15 cellular contexts compared by ENCODE assay signal in the genomic region with DNA sequence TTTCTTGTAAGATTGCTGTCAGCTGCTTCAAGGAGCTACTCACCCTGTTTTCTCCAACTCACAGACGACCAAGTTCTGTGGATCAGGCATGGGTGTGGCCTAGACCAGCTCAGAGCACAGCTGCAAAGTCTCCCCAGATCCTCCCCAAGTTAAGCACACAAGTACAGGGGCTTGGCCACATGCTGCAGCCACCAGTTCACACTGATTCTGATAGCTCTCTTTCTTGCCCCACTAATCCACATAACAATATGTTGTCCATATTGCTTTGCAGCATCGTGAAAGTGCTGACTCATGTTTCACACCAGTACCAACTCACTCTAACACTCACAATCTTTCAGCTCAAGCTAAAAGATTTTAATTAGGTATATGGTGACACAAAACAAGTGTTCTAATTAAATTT.
DNase-seq lines count a peak whose midpoint lies in the region; ATAC-seq lines count a peak whose summit lies in the region.
"Had no signal": no experiment of that assay in that cellular context is flagged by ENCODE, and none has a peak within 500 bp of the region (broad histone marks: within the 10 kb centered on the region; RNA-seq: fewer than 3 reads in every experiment).

No MANE protein-coding gene starts in this region.

- H3K27me3 Mint-ChIP-seq in T-cell = no peaks in the 10 kb centered on the region

- H3K27ac Mint-ChIP-seq in T-cell = peak overlapping the region; percentile 11 to 60
- H3K27ac Mint-ChIP-seq: CD14-positive monocyte had no signal

- ATAC-seq in T-cell (replicated peaks in 1 of 4) (peak in 3 of 4 experiments; percentile 52 to 78 (median 67)), HG03342 (IDR thresholded peaks at IDR 0.05; ENCODE audit: unreplicated experiment) (no peak), HG03565 (IDR thresholded peaks at IDR 0.05; ENCODE audit: unreplicated experiment) (no peak)
- ATAC-seq: gastrocnemius medialis had no signal

- CTCF ChIA-PET in T-cell (lab: Charles Lee) = no interaction called here

- peaks cover 16 to 29% (median 22%) of the 10 kb centered on the region in 3 donors for H3K4me1 Mint-ChIP-seq in T-cell
- H3K4me1 Mint-ChIP-seq: CD14-positive monocyte had no signal

- peak; percentile 9 for DNase-seq in A172 (ENCODE audit: low spot score)
- DNase-seq in EH (ENCODE audit: low read depth) = peak; percentile 6
- DNase-seq in T-cell = peak in 1 of 34 experiments; percentile 15
- peak; percentile 0 for DNase-seq in fibroblast of the conjunctiva (ENCODE audit: low read depth)
- no peak for DNase-seq in pons (ENCODE audit: low spot score)
- no peak for DNase-seq in effector CD4-positive, alpha-beta T cell
- DNase-seq: activated T-cell treated with anti-CD3 and anti-CD28 coated beads, Interleukin-2, amount 50 U/mL, for 48 hours; gastrocnemius medialis; KBM-7; NCI-H2081; stimulated activated CD4-positive, alpha-beta T cell treated with anti-CD3 and anti-CD28 coated beads, Interleukin-2, amount 100 ng/mL, for 24 hours; stimulated activated naive CD4-positive, alpha-beta T cell treated with Interleukin-2 at 50 U/mL for 16 hours had no signal

- H3K9me3 Mint-ChIP-seq in T-cell = peaks cover 1 to 7% (median 4%) of the 10 kb centered on the region in 3 donors

- POLR2A ChIA-PET in T-cell (lab: Charles Lee) = no interaction called here

- no peak overlapping the region for H3K4me3 Mint-ChIP-seq in T-cell
- H3K4me3 Mint-ChIP-seq: CD14-positive monocyte had no signal

- H3K36me3 Mint-ChIP-seq in T-cell = no peaks in the 10 kb centered on the region
- H3K36me3 Mint-ChIP-seq: CD14-positive monocyte had no signal

Comparison
In these comparisons a context has a peak if more than half of its experiments do, and no peak if none do; other contexts are left out.
1. DNase-seq: peak in A172 (single experiment), EH (single experiment) and fibroblast of the conjunctiva (single experiment); none in pons (single experiment) and effector CD4-positive, alpha-beta T cell (single experiment).
2. ATAC-seq: peak in T-cell (3 of 4); none in HG03342 (single experiment) and HG03565 (single experiment).